In the genomic region with DNA sequence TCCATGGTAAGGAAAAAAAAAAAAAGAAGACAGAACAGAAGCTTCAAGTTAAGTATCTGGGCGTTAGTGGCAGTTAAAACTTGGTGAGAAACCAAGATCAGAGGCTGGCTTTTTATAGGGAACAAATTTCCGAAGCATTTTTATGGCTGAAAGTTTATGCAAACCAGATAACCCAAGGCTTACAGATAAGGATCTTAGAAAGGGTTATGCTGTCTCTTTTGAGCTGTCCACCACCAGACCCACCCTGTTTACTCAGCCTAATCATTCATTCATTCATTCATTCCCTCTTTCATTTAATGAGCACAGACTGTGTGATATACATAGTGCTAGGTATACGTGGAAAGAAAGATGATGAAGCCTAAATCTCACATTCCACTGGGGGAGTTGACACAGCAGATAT, we compare ENCODE assay signal across 16 cellular contexts.
DNase-seq lines count a peak whose midpoint lies in the region; ATAC-seq and TF ChIP-seq lines count a peak whose summit lies in the region.
"Had no signal": no experiment of that assay in that cellular context is flagged by ENCODE, and none has a peak within 500 bp of the region (broad histone marks: within the 10 kb centered on the region; RNA-seq: fewer than 3 reads in every experiment).

No MANE protein-coding gene starts in this region.

- 62% methylated on average over 3 of the region's 3 CpGs for WGBS in esophagus muscularis mucosa

- H3K9me3 ChIP-seq in Loucy (ENCODE audit: insufficient read depth, low read depth, low read length) (no peaks in the 10 kb centered on the region), colonic mucosa (no peaks in the 10 kb centered on the region), esophagus muscularis mucosa (no peaks in the 10 kb centered on the region)
- H3K9me3 ChIP-seq: Peyer's patch, SJSA1 had no signal

- H3K27me3 Mint-ChIP-seq in nephron progenitor cell (ENCODE audit: low read depth, poor library complexity) (peaks cover 3% of the 10 kb centered on the region), MCF 10A (ENCODE audit: insufficient read depth, unreplicated experiment) (no peaks in the 10 kb centered on the region)

- H3K4me3 Mint-ChIP-seq in nephron progenitor cell (no peak overlapping the region), MCF 10A (ENCODE audit: unreplicated experiment) (no peak overlapping the region)
- H3K4me3 Mint-ChIP-seq: CD8-positive, alpha-beta memory T cell; GM23338 had no signal

- H3K36me3 ChIP-seq in Loucy (ENCODE audit: insufficient read depth, low read length), result no peaks in the 10 kb centered on the region
- no peaks in the 10 kb centered on the region for H3K36me3 ChIP-seq in colonic mucosa
- no peaks in the 10 kb centered on the region for H3K36me3 ChIP-seq in esophagus muscularis mucosa
- H3K36me3 ChIP-seq: Peyer's patch, SJSA1 had no signal

- H3K9me2 ChIP-seq in Loucy (replicated peaks; ENCODE audit: low read depth, low read length), result no peaks in the 10 kb centered on the region

- H3K79me2 ChIP-seq in Loucy (ENCODE audit: insufficient read depth, low read length), result peaks cover 6% of the 10 kb centered on the region; the same call in 1 of the 2 replicates

- POLR2A ChIA-PET in MCF 10A (lab: Yijun Ruan, JAX), result interaction anchor here (0.6 kb wide), 1 partner anchor 23 kb away, joined by 3 read pairs; no protein-coding TSS in a partner anchor

- no peak for TF ChIP-seq CTCF in Loucy (conservative IDR thresholded peaks at IDR 0.05; ENCODE audit: low read length)
- no peak for TF ChIP-seq CTCF in colonic mucosa (IDR thresholded peaks at IDR 0.05)
- no peak for TF ChIP-seq CTCF in nephron progenitor cell (IDR thresholded peaks at IDR 0.05)
- TF ChIP-seq CTCF in MCF 10A (IDR thresholded peaks at IDR 0.05; ENCODE audit: unreplicated experiment), result no peak
- TF ChIP-seq CTCF in esophagus muscularis mucosa (IDR thresholded peaks at IDR 0.05), result no peak

- no peaks in the 10 kb centered on the region for H3K36me3 Mint-ChIP-seq in nephron progenitor cell (ENCODE audit: low read depth)
- no peaks in the 10 kb centered on the region for H3K36me3 Mint-ChIP-seq in MCF 10A (ENCODE audit: insufficient read depth, unreplicated experiment)
- H3K36me3 Mint-ChIP-seq: CD8-positive, alpha-beta memory T cell had no signal

- TF ChIP-seq POLR2A in esophagus muscularis mucosa (IDR thresholded peaks at IDR 0.05; ENCODE audit: low read depth), result no peak

- H3K27ac ChIP-seq in colonic mucosa (peak overlapping the region; percentile 14), esophagus muscularis mucosa (replicated peaks in 1 of 4) (no peak overlapping the region)
- H3K27ac ChIP-seq: Peyer's patch, SJSA1 had no signal

- H3K9me3 Mint-ChIP-seq in nephron progenitor cell, result no peaks in the 10 kb centered on the region
- no peaks in the 10 kb centered on the region for H3K9me3 Mint-ChIP-seq in MCF 10A (ENCODE audit: unreplicated experiment)
- H3K9me3 Mint-ChIP-seq: GM23338 had no signal

- BruUV-seq in MCF 10A (replicated peaks; lab: Mats Ljungman, UMichigan), result no TSS peak

- H3F3A ChIP-seq in Loucy (ENCODE audit: low read depth), result peaks cover 11% of the 10 kb centered on the region

- H3K4me3 ChIP-seq in Loucy (ENCODE audit: low read length, poor library complexity, severe bottlenecking) (peak overlapping the region; percentile 66), colonic mucosa (no peak overlapping the region), esophagus muscularis mucosa (no peak overlapping the region)
- H3K4me3 ChIP-seq: GM23338, Peyer's patch, SJSA1 had no signal

- H3K9ac ChIP-seq in Loucy (ENCODE audit: low read depth, low read length, poor library complexity, severe bottlenecking), result peak overlapping the region; percentile 88
- no peak overlapping the region for H3K9ac ChIP-seq in colonic mucosa (ENCODE audit: low read depth in 2 of 2, low read length in 2 of 2)

- H3K4me1 ChIP-seq in Loucy (ENCODE audit: insufficient read depth, low read length, poor library complexity, severe bottlenecking) (peaks cover 77% of the 10 kb centered on the region), colonic mucosa (peaks cover 4% of the 10 kb centered on the region), esophagus muscularis mucosa (peaks cover 24 to 41% (median 35%) of the 10 kb centered on the region in 4 donors)

- CTCF ChIA-PET in MCF 10A (lab: Yijun Ruan, JAX), result interaction anchor here (0.6 kb wide), 2 partner anchors 40 to 287 kb away, joined by 3 to 4 read pairs; no protein-coding TSS in a partner anchor

- H4K20me1 ChIP-seq in Loucy (ENCODE audit: insufficient read depth, low read length, poor library complexity, severe bottlenecking), result no peaks in the 10 kb centered on the region

- H3K4me1 Mint-ChIP-seq in nephron progenitor cell (peaks cover 5% of the 10 kb centered on the region), MCF 10A (ENCODE audit: insufficient read depth, unreplicated experiment) (peaks cover 6% of the 10 kb centered on the region)
- H3K4me1 Mint-ChIP-seq: CD8-positive, alpha-beta memory T cell; GM23338 had no signal

- intact Hi-C loops in colonic mucosa (cut with DNase I) (no loop called here), MCF 10A (cut with micrococcal nuclease) (no loop called here), esophagus muscularis mucosa (cut with DNase I) (no loop called here)

- H3K27ac Mint-ChIP-seq in nephron progenitor cell (peak overlapping the region; percentile 75), MCF 10A (ENCODE audit: low read depth, unreplicated experiment) (no peak overlapping the region)
- H3K27ac Mint-ChIP-seq: CD8-positive, alpha-beta memory T cell; GM23338 had no signal

- ATAC-seq in GM21737 (IDR thresholded peaks at IDR 0.05; ENCODE audit: unreplicated experiment), result no peak
- ATAC-seq: GM23338, HCT116 had no signal

- DNase-seq in colonic mucosa (no peak), nephron progenitor cell (no peak), MCF 10A (ENCODE audit: unreplicated experiment) (no peak), HuH-7 (ENCODE audit: low spot score) (no peak), esophagus muscularis mucosa (ENCODE audit: extremely low spot score) (no peak)
- DNase-seq: C1 segment of cervical spinal cord; CD8-positive, alpha-beta memory T cell; DMS79; NCI-H1436; NCI-H2029; Peyer's patch had no signal

- no peak for TF ChIP-seq EP300 in esophagus muscularis mucosa (IDR thresholded peaks at IDR 0.05)

- H3K27me3 ChIP-seq in Loucy (ENCODE audit: insufficient read depth, low read length, poor library complexity, severe bottlenecking) (no peaks in the 10 kb centered on the region), colonic mucosa (no peaks in the 10 kb centered on the region), esophagus muscularis mucosa (no peaks in the 10 kb centered on the region)
- H3K27me3 ChIP-seq: Peyer's patch, SJSA1 had no signal

- H2AFZ ChIP-seq in Loucy (ENCODE audit: low read length), result 0 out of 2 replicates have a peak overlapping the region, but pooled peaks have one; percentile 29
- H2AFZ ChIP-seq: GM23338 had no signal

- peak overlapping the region; percentile 83 for H3K4me2 ChIP-seq in Loucy (ENCODE audit: low read depth, low read length, poor library complexity, severe bottlenecking)
- H3K4me2 ChIP-seq: GM23338 had no signal
